Comparison of ENCODE assay signal across 34 cellular contexts in genomic region chr13:72500851-72501250, GRCh38.
"Had no signal": no experiment of that assay in that cellular context is flagged by ENCODE, and none has a peak within 500 bp of the region (broad histone marks: within the 10 kb centered on the region; RNA-seq: fewer than 3 reads in every experiment).

No MANE protein-coding gene starts in this region.

- H3K9me3 Mint-ChIP-seq: activated B cell treated with CpG ODN at 0.5 μM for 24 hours; activated CD4-positive, alpha-beta memory T cell treated with anti-CD3 and anti-CD28 coated beads, Interleukin-2, amount 10 ng/mL, durations not matched to agents 7 days and 5 days; activated CD4-positive, alpha-beta T cell treated with anti-CD3 and anti-CD28 coated beads, Interleukin-2, amount 10 ng/mL, durations not matched to agents 24 days and 14 days; activated naive CD4-positive, alpha-beta T cell treated with anti-CD3 and anti-CD28 coated beads, Interleukin-2, amount 10 ng/mL, durations not matched to agents 7 days and 5 days; activated naive CD4-positive, alpha-beta T cell treated with anti-CD3 and anti-CD28 coated beads, Interleukin-2, amount 50 U/mL, for 24 hours; activated naive CD8-positive, alpha-beta T cell treated with anti-CD3 and anti-CD28 coated beads, Interleukin-2, amount 10 ng/mL, durations not matched to agents 7 days and 5 days; activated naive CD8-positive, alpha-beta T cell treated with anti-CD3 and anti-CD28 coated beads, Interleukin-2, amount 50 U/mL, for 24 hours; activated T-cell treated with anti-CD3 and anti-CD28 coated beads, Interleukin-2, amount 50 U/mL, for 4 hours; activated T-helper 1 cell treated with anti-CD3 and anti-CD28 coated beads, Interleukin-12 subunit alpha, Interleukin-12 subunit beta, Interleukin-2, Interleukin-4 antibody, amounts not matched to agents 30 ng/mL and 10 ng/mL and 1 ng/mL, durations not matched to agents 14 hours and 24 hours and 36 hours; activated T-helper 17 cell treated with anti-CD3 and anti-CD28 coated beads, Interleukin-2, amount 50 U/mL, for 72 hours; T-helper 1 cell treated with Interleukin-12 subunit alpha and Interleukin-12 subunit beta and Interleukin-4 antibody, amounts not matched to agents 30 μg/mL and 1 μg/mL, for 36 hours; T-helper 2 cell treated with Interferon-gamma antibody and Interleukin-4, amounts not matched to agents 5 μg/mL and 100 μg/mL, for 36 hours had no signal

- H3K4me3 ChIP-seq: ascending aorta had no signal

- H3K27ac Mint-ChIP-seq: activated B cell treated with CpG ODN at 0.5 μM for 24 hours; activated CD4-positive, alpha-beta memory T cell treated with anti-CD3 and anti-CD28 coated beads, Interleukin-2, amount 10 ng/mL, durations not matched to agents 7 days and 5 days; activated CD4-positive, alpha-beta T cell treated with anti-CD3 and anti-CD28 coated beads, Interleukin-2, amount 10 ng/mL, durations not matched to agents 24 days and 14 days; activated naive CD4-positive, alpha-beta T cell treated with anti-CD3 and anti-CD28 coated beads, Interleukin-2, amount 10 ng/mL, durations not matched to agents 7 days and 5 days; activated naive CD4-positive, alpha-beta T cell treated with anti-CD3 and anti-CD28 coated beads, Interleukin-2, amount 50 U/mL, for 24 hours; activated naive CD8-positive, alpha-beta T cell; activated naive CD8-positive, alpha-beta T cell treated with anti-CD3 and anti-CD28 coated beads, Interleukin-2, amount 10 ng/mL, durations not matched to agents 7 days and 5 days; activated naive CD8-positive, alpha-beta T cell treated with anti-CD3 and anti-CD28 coated beads, Interleukin-2, amount 50 U/mL, for 24 hours; activated T-cell treated with anti-CD3 and anti-CD28 coated beads, Interleukin-2, amount 50 U/mL, for 72 hours; activated T-helper 1 cell treated with anti-CD3 and anti-CD28 coated beads, Interleukin-12 subunit alpha, Interleukin-12 subunit beta, Interleukin-2, Interleukin-4 antibody, amounts not matched to agents 30 ng/mL and 10 ng/mL and 1 ng/mL, durations not matched to agents 14 hours and 24 hours and 36 hours; activated T-helper 17 cell treated with anti-CD3 and anti-CD28 coated beads, Interleukin-2, amount 50 U/mL, for 72 hours; brain; T-helper 1 cell treated with Interleukin-12 subunit alpha and Interleukin-12 subunit beta and Interleukin-4 antibody, amounts not matched to agents 30 μg/mL and 1 μg/mL, for 36 hours; T-helper 2 cell treated with Interferon-gamma antibody and Interleukin-4, amounts not matched to agents 5 μg/mL and 100 μg/mL, for 36 hours had no signal

- H3K27me3 Mint-ChIP-seq: activated B cell treated with CpG ODN at 0.5 μM for 24 hours; activated CD4-positive, alpha-beta memory T cell treated with anti-CD3 and anti-CD28 coated beads, Interleukin-2, amount 10 ng/mL, durations not matched to agents 7 days and 5 days; activated CD4-positive, alpha-beta T cell treated with anti-CD3 and anti-CD28 coated beads, Interleukin-2, amount 10 ng/mL, durations not matched to agents 24 days and 14 days; activated naive CD4-positive, alpha-beta T cell treated with anti-CD3 and anti-CD28 coated beads, Interleukin-2, amount 10 ng/mL, durations not matched to agents 7 days and 5 days; activated naive CD4-positive, alpha-beta T cell treated with anti-CD3 and anti-CD28 coated beads, Interleukin-2, amount 50 U/mL, for 24 hours; activated naive CD8-positive, alpha-beta T cell; activated naive CD8-positive, alpha-beta T cell treated with anti-CD3 and anti-CD28 coated beads, Interleukin-2, amount 10 ng/mL, durations not matched to agents 7 days and 5 days; activated naive CD8-positive, alpha-beta T cell treated with anti-CD3 and anti-CD28 coated beads, Interleukin-2, amount 50 U/mL, for 24 hours had no signal

- H3K4me1 ChIP-seq: ascending aorta had no signal

- H3K27ac ChIP-seq: ascending aorta, VCaP had no signal

- ATAC-seq: activated naive CD8-positive, alpha-beta T cell treated with anti-CD3 and anti-CD28 coated beads, Interleukin-2, amount 50 U/mL, for 24 hours; activated T-cell treated with anti-CD3 and anti-CD28 coated beads, Interleukin-2, amount 50 U/mL, for 4 hours; activated T-cell treated with anti-CD3 and anti-CD28 coated beads, Interleukin-2, amount 50 U/mL, for 72 hours; activated T-helper 17 cell treated with anti-CD3 and anti-CD28 coated beads, Interleukin-2, amount 50 U/mL, for 72 hours had no signal

- H3K36me3 Mint-ChIP-seq: activated naive CD4-positive, alpha-beta T cell treated with anti-CD3 and anti-CD28 coated beads, Interleukin-2, amount 10 ng/mL, durations not matched to agents 7 days and 5 days; activated naive CD4-positive, alpha-beta T cell treated with anti-CD3 and anti-CD28 coated beads, Interleukin-2, amount 50 U/mL, for 24 hours; activated naive CD8-positive, alpha-beta T cell; activated naive CD8-positive, alpha-beta T cell treated with anti-CD3 and anti-CD28 coated beads, Interleukin-2, amount 10 ng/mL, durations not matched to agents 7 days and 5 days; brain had no signal

- DNase-seq: activated B cell treated with CpG ODN at 0.5 μM for 24 hours; activated CD4-positive, alpha-beta memory T cell treated with anti-CD3 and anti-CD28 coated beads, Interleukin-2, amount 10 ng/mL, durations not matched to agents 7 days and 5 days; activated CD4-positive, alpha-beta T cell treated with anti-CD3 and anti-CD28 coated beads for 4 hours; activated CD4-positive, alpha-beta T cell treated with anti-CD3 and anti-CD28 coated beads, Interleukin-2, amount 10 ng/mL, durations not matched to agents 24 days and 14 days; activated CD4-positive, alpha-beta T cell treated with anti-CD3 and anti-CD28 coated beads, Interleukin-2, amount 50 U/mL, for 48 hours; activated CD4-positive, CD25-positive, alpha-beta regulatory T cell treated with anti-CD3 and anti-CD28 coated beads, Interleukin-2, amount 50 U/mL, for 72 hours; activated CD8-positive, alpha-beta memory T cell treated with anti-CD3 and anti-CD28 coated beads, Interleukin-2, amount 50 U/mL, for 4 hours; activated effector memory CD4-positive, alpha-beta T cell treated with anti-CD3 and anti-CD28 coated beads, Interleukin-2, amount 50 U/mL, for 16 hours; activated gamma-delta T cell treated with Interleukin-2 at 50 U/mL for 16 hours; activated naive CD4-positive, alpha-beta T cell; activated naive CD4-positive, alpha-beta T cell treated with anti-CD3 and anti-CD28 coated beads, Interleukin-2, amount 10 ng/mL, durations not matched to agents 7 days and 5 days; activated naive CD8-positive, alpha-beta T cell treated with anti-CD3 and anti-CD28 coated beads, Interleukin-2, amount 10 ng/mL, durations not matched to agents 7 days and 5 days; activated naive CD8-positive, alpha-beta T cell treated with anti-CD3 and anti-CD28 coated beads, Interleukin-2, amount 50 U/mL, for 24 hours; activated T-cell treated with anti-CD3 and anti-CD28 coated beads for 4 hours; activated T-cell treated with anti-CD3 and anti-CD28 coated beads, Interleukin-2, amount 50 U/mL, for 1 hour; activated T-cell treated with anti-CD3 and anti-CD28 coated beads, Interleukin-2, amount 50 U/mL, for 4 hours; activated T-cell treated with anti-CD3 and anti-CD28 coated beads, Interleukin-2, amount 50 U/mL, for 72 hours; amygdala; anterior cingulate cortex; central memory CD4-positive, alpha-beta T cell; SW 1271; T-helper 1 cell; T-helper 2 cell; T-helper 9 cell had no signal

- H3K4me1 Mint-ChIP-seq: activated B cell treated with CpG ODN at 0.5 μM for 24 hours; activated CD4-positive, alpha-beta memory T cell treated with anti-CD3 and anti-CD28 coated beads, Interleukin-2, amount 10 ng/mL, durations not matched to agents 7 days and 5 days; activated CD4-positive, alpha-beta T cell treated with anti-CD3 and anti-CD28 coated beads, Interleukin-2, amount 10 ng/mL, durations not matched to agents 24 days and 14 days; activated naive CD4-positive, alpha-beta T cell treated with anti-CD3 and anti-CD28 coated beads, Interleukin-2, amount 10 ng/mL, durations not matched to agents 7 days and 5 days; activated naive CD4-positive, alpha-beta T cell treated with anti-CD3 and anti-CD28 coated beads, Interleukin-2, amount 50 U/mL, for 24 hours; activated naive CD8-positive, alpha-beta T cell treated with anti-CD3 and anti-CD28 coated beads, Interleukin-2, amount 10 ng/mL, durations not matched to agents 7 days and 5 days; activated naive CD8-positive, alpha-beta T cell treated with anti-CD3 and anti-CD28 coated beads, Interleukin-2, amount 50 U/mL, for 24 hours; activated T-helper 17 cell treated with anti-CD3 and anti-CD28 coated beads, Interleukin-2, amount 50 U/mL, for 72 hours had no signal

- H3K9me3 ChIP-seq: ascending aorta had no signal

- FAIRE-seq: TTC549 had no signal

- H3K4me3 Mint-ChIP-seq: activated B cell treated with CpG ODN at 0.5 μM for 24 hours; activated CD4-positive, alpha-beta memory T cell treated with anti-CD3 and anti-CD28 coated beads, Interleukin-2, amount 10 ng/mL, durations not matched to agents 7 days and 5 days; activated CD4-positive, alpha-beta T cell treated with anti-CD3 and anti-CD28 coated beads, Interleukin-2, amount 10 ng/mL, durations not matched to agents 24 days and 14 days; activated naive CD4-positive, alpha-beta T cell treated with anti-CD3 and anti-CD28 coated beads, Interleukin-2, amount 10 ng/mL, durations not matched to agents 7 days and 5 days; activated naive CD4-positive, alpha-beta T cell treated with anti-CD3 and anti-CD28 coated beads, Interleukin-2, amount 50 U/mL, for 24 hours; activated naive CD8-positive, alpha-beta T cell; activated naive CD8-positive, alpha-beta T cell treated with anti-CD3 and anti-CD28 coated beads, Interleukin-2, amount 10 ng/mL, durations not matched to agents 7 days and 5 days; activated naive CD8-positive, alpha-beta T cell treated with anti-CD3 and anti-CD28 coated beads, Interleukin-2, amount 50 U/mL, for 24 hours; activated T-cell treated with anti-CD3 and anti-CD28 coated beads, Interleukin-2, amount 50 U/mL, for 4 hours; activated T-cell treated with anti-CD3 and anti-CD28 coated beads, Interleukin-2, amount 50 U/mL, for 72 hours; activated T-helper 1 cell treated with anti-CD3 and anti-CD28 coated beads, Interleukin-12 subunit alpha, Interleukin-12 subunit beta, Interleukin-2, Interleukin-4 antibody, amounts not matched to agents 30 ng/mL and 10 ng/mL and 1 ng/mL, durations not matched to agents 14 hours and 24 hours and 36 hours; activated T-helper 17 cell treated with anti-CD3 and anti-CD28 coated beads, Interleukin-2, amount 50 U/mL, for 72 hours; brain; T-helper 1 cell treated with Interleukin-12 subunit alpha and Interleukin-12 subunit beta and Interleukin-4 antibody, amounts not matched to agents 30 μg/mL and 1 μg/mL, for 36 hours; T-helper 2 cell treated with Interferon-gamma antibody and Interleukin-4, amounts not matched to agents 5 μg/mL and 100 μg/mL, for 36 hours had no signal

- H3K27me3 ChIP-seq: ascending aorta had no signal

- H3K36me3 ChIP-seq: ascending aorta had no signal
